In genomic region chr16:48165961-48166578, GRCh38 we compare ENCODE assay signal across 19 cellular contexts. TPM values are rescaled to one million over a fixed set of nuclear protein-coding genes. Genes with fewer than 3 reads are reported as not detected.
DNase-seq lines count a peak whose midpoint lies in the region; FAIRE-seq and TF ChIP-seq lines count a peak whose summit lies in the region.
"Had no signal": no experiment of that assay in that cellular context is flagged by ENCODE, and none has a peak within 500 bp of the region (broad histone marks: within the 10 kb centered on the region; RNA-seq: fewer than 3 reads in every experiment).

No MANE protein-coding gene starts in this region.

- no peak overlapping the region for H3K4me3 Mint-ChIP-seq in nephron progenitor cell
- H3K4me3 Mint-ChIP-seq: activated CD8-positive, alpha-beta memory T cell treated with anti-CD3 and anti-CD28 coated beads, Interleukin-2, amount 10 ng/mL, durations not matched to agents 7 days and 5 days; activated naive CD8-positive, alpha-beta T cell treated with anti-CD3 and anti-CD28 coated beads, Interleukin-2, amount 10 ng/mL, durations not matched to agents 7 days and 5 days; CD4-positive, CD25-positive, alpha-beta regulatory T cell; naive B cell had no signal

- H3K27me3 Mint-ChIP-seq in nephron progenitor cell (ENCODE audit: low read depth, poor library complexity), result peaks cover 11% of the 10 kb centered on the region
- H3K27me3 Mint-ChIP-seq: CD4-positive, CD25-positive, alpha-beta regulatory T cell had no signal

- DNase-seq in ELR (ENCODE audit: low read depth) (peak; percentile 16), M059J (ENCODE audit: low read depth) (peak; percentile 73), bronchial epithelial cell (ENCODE audit: low read depth) (peak; percentile 34), myocyte (ENCODE audit: low read depth) (peak; percentile 53), GM20000 (ENCODE audit: low spot score) (no peak), urothelium cell line (ENCODE audit: low spot score) (no peak), nephron progenitor cell (no peak), COR-L47 (lab: John Stamatoyannopoulos, UW) (no peak)
- DNase-seq: activated CD8-positive, alpha-beta memory T cell treated with anti-CD3 and anti-CD28 coated beads, Interleukin-2, amount 10 ng/mL, durations not matched to agents 7 days and 5 days; activated naive CD8-positive, alpha-beta T cell treated with anti-CD3 and anti-CD28 coated beads, Interleukin-2, amount 10 ng/mL, durations not matched to agents 7 days and 5 days; CD4-positive, CD25-positive, alpha-beta regulatory T cell; cortex of kidney; kidney glomerular epithelial cell; naive B cell; NCI-H2227 treated with DMSO at 0.1 percent for 48 hours; T-helper 9 cell had no signal

- no peak overlapping the region for H3K4me3 ChIP-seq in bronchial epithelial cell (ENCODE audit: low read depth, low read length)
- H3K4me3 ChIP-seq: gastroesophageal sphincter, K562 had no signal

- no peaks in the 10 kb centered on the region for H3K36me3 Mint-ChIP-seq in nephron progenitor cell (ENCODE audit: low read depth)
- H3K36me3 Mint-ChIP-seq: activated CD8-positive, alpha-beta memory T cell treated with anti-CD3 and anti-CD28 coated beads, Interleukin-2, amount 10 ng/mL, durations not matched to agents 7 days and 5 days; activated naive CD8-positive, alpha-beta T cell treated with anti-CD3 and anti-CD28 coated beads, Interleukin-2, amount 10 ng/mL, durations not matched to agents 7 days and 5 days; CD4-positive, CD25-positive, alpha-beta regulatory T cell; naive B cell had no signal

- FAIRE-seq in bronchial epithelial cell (lab: Jason Lieb, UNC), result peak; percentile 23
- no peak for FAIRE-seq in urothelium cell line (lab: Jason Lieb, UNC)
- FAIRE-seq: K562 had no signal

- H3K27ac Mint-ChIP-seq in nephron progenitor cell, result no peak overlapping the region
- H3K27ac Mint-ChIP-seq: activated CD8-positive, alpha-beta memory T cell treated with anti-CD3 and anti-CD28 coated beads, Interleukin-2, amount 10 ng/mL, durations not matched to agents 7 days and 5 days; activated naive CD8-positive, alpha-beta T cell treated with anti-CD3 and anti-CD28 coated beads, Interleukin-2, amount 10 ng/mL, durations not matched to agents 7 days and 5 days; naive B cell had no signal

- H3K4me1 Mint-ChIP-seq in nephron progenitor cell, result peaks cover 29% of the 10 kb centered on the region

- no peaks in the 10 kb centered on the region for H3K9me3 Mint-ChIP-seq in nephron progenitor cell
- H3K9me3 Mint-ChIP-seq: activated naive CD8-positive, alpha-beta T cell treated with anti-CD3 and anti-CD28 coated beads, Interleukin-2, amount 10 ng/mL, durations not matched to agents 7 days and 5 days; CD4-positive, CD25-positive, alpha-beta regulatory T cell; naive B cell had no signal

- no peak for TF ChIP-seq CTCF in bronchial epithelial cell (IDR thresholded peaks at IDR 0.05; ENCODE audit: insufficient read depth, low read length, severe bottlenecking)
- no peak for TF ChIP-seq CTCF in GM20000 (IDR thresholded peaks at IDR 0.05; ENCODE audit: extremely low read depth, missing control alignments)
- no peak for TF ChIP-seq CTCF in nephron progenitor cell (IDR thresholded peaks at IDR 0.05)

- no peaks in the 10 kb centered on the region for H3K36me3 ChIP-seq in bronchial epithelial cell (ENCODE audit: control insufficient read depth, insufficient read depth, low read length)
- H3K36me3 ChIP-seq: gastroesophageal sphincter had no signal

- no peaks in the 10 kb centered on the region for H3K27me3 ChIP-seq in bronchial epithelial cell (ENCODE audit: control insufficient read depth, insufficient read depth, low read length)

RNA-seq across cellular contexts. Expression of gene ABCC12, which starts 10.3 kb away (rescaled TPM):
- 0.02 TPM in 1 of 2 replicates, not detected in the other for total RNA-seq in M059J (2014; rRNA removed; shearing (Covaris generic))
- total RNA-seq in bronchial epithelial cell (not detected in 2 replicates), myocyte (0.05 TPM in 1 of 2 replicates, not detected in the other)
- polyA plus RNA-seq in myocyte (2012), result not detected
- total RNA-seq: activated CD8-positive, alpha-beta memory T cell treated with anti-CD3 and anti-CD28 coated beads, Interleukin-2, amount 10 ng/mL, durations not matched to agents 7 days and 5 days; activated naive CD8-positive, alpha-beta T cell treated with anti-CD3 and anti-CD28 coated beads, Interleukin-2, amount 10 ng/mL, durations not matched to agents 7 days and 5 days; CD4-positive, CD25-positive, alpha-beta regulatory T cell; gastroesophageal sphincter; K562; subcutaneous adipose tissue had no signal
- polyA plus RNA-seq: CD4-positive, CD25-positive, alpha-beta regulatory T cell; K562 had no signal

Comparison
In these comparisons a context has a peak if more than half of its experiments do, and no peak if none do; other contexts are left out.
1. DNase-seq: peak in ELR (single experiment), M059J (single experiment), bronchial epithelial cell (single experiment) and myocyte (single experiment); none in GM20000 (single experiment), urothelium cell line (single experiment), nephron progenitor cell (single experiment) and COR-L47 (single experiment).